ENCODE assay signal across 13 cellular contexts in genomic region chr20:62583424-62583920, GRCh38. TPM values are rescaled to one million over a fixed set of nuclear protein-coding genes. Genes with fewer than 3 reads are reported as not detected.
DNase-seq lines count a peak whose midpoint lies in the region; ATAC-seq and TF ChIP-seq lines count a peak whose summit lies in the region.
"Had no signal": no experiment of that assay in that cellular context is flagged by ENCODE, and none has a peak within 500 bp of the region (broad histone marks: within the 10 kb centered on the region; RNA-seq: fewer than 3 reads in every experiment).

No MANE protein-coding gene starts in this region.

- DNase-seq in right cardiac atrium (peak in 2 of 3 donors; percentile 50 to 54), left ventricle myocardium inferior (no peak), chondrocyte (ENCODE audit: low spot score) (no peak), left colon (no peak), HUDEP-2 (lab: John Stamatoyannopoulos, UW; ENCODE audit: unreplicated experiment in 76 of 76) (no peak), DMS53 treated with DMSO at 0.1 percent for 48 hours (lab: John Stamatoyannopoulos, UW; ENCODE audit: unreplicated experiment) (no peak)
- no peak for DNase-seq in activated CD8-positive, alpha-beta memory T cell treated with anti-CD3 and anti-CD28 coated beads, Interleukin-2, amount 10 ng/mL, durations not matched to agents 7 days and 5 days
- DNase-seq: activated CD4-positive, alpha-beta T cell treated with anti-CD3 and anti-CD28 coated beads, Interleukin-2, amount 10 ng/mL, durations not matched to agents 7 days and 5 days; activated effector memory CD4-positive, alpha-beta T cell treated with Interleukin-2 at 50 U/mL for 16 hours; DND-41 had no signal

- H3K9me3 Mint-ChIP-seq in chondrocyte (ENCODE audit: low read depth): no peaks in the 10 kb centered on the region
- no peaks in the 10 kb centered on the region for H3K9me3 Mint-ChIP-seq in activated CD8-positive, alpha-beta memory T cell treated with anti-CD3 and anti-CD28 coated beads, Interleukin-2, amount 10 ng/mL, durations not matched to agents 7 days and 5 days (ENCODE audit: low read depth)
- H3K9me3 Mint-ChIP-seq: activated CD4-positive, alpha-beta T cell treated with anti-CD3 and anti-CD28 coated beads, Interleukin-2, amount 10 ng/mL, durations not matched to agents 7 days and 5 days; natural killer cell treated with Interleukin-12 subunit alpha and Interleukin-12 subunit beta and Interleukin-15 and Interleukin-18, amount 100 ng/mL, for 72 hours had no signal

- H3K27me3 ChIP-seq in right cardiac atrium (ENCODE audit: control insufficient read depth, insufficient read depth) (no peaks in the 10 kb centered on the region), left ventricle myocardium inferior (ENCODE audit: low read depth) (peaks cover 84% of the 10 kb centered on the region)

- intact Hi-C loops in right cardiac atrium (cut with DNase I): no loop called here
- intact Hi-C loops in left ventricle myocardium inferior (cut with micrococcal nuclease): no loop called here
- intact Hi-C loops in left colon (cut with DNase I, micrococcal nuclease): no loop called here

- H3K36me3 Mint-ChIP-seq in chondrocyte (ENCODE audit: low read depth): no peaks in the 10 kb centered on the region
- no peaks in the 10 kb centered on the region for H3K36me3 Mint-ChIP-seq in activated CD8-positive, alpha-beta memory T cell treated with anti-CD3 and anti-CD28 coated beads, Interleukin-2, amount 10 ng/mL, durations not matched to agents 7 days and 5 days
- H3K36me3 Mint-ChIP-seq: natural killer cell treated with Interleukin-12 subunit alpha and Interleukin-12 subunit beta and Interleukin-15 and Interleukin-18, amount 100 ng/mL, for 72 hours had no signal

- ATAC-seq in right cardiac atrium (no peak), left colon (peak; percentile 31), GM19035 (IDR thresholded peaks at IDR 0.05; ENCODE audit: unreplicated experiment) (no peak)
- no peak for ATAC-seq in activated CD8-positive, alpha-beta memory T cell treated with anti-CD3 and anti-CD28 coated beads, Interleukin-2, amount 10 ng/mL, durations not matched to agents 7 days and 5 days
- ATAC-seq: natural killer cell treated with Interleukin-12 subunit alpha and Interleukin-12 subunit beta and Interleukin-15 and Interleukin-18, amount 100 ng/mL, for 72 hours had no signal

- CTCF ChIA-PET in activated CD8-positive, alpha-beta memory T cell treated with anti-CD3 and anti-CD28 coated beads, Interleukin-2, amount 10 ng/mL, durations not matched to agents 7 days and 5 days (lab: Charles Lee): no interaction called here

- H3K4me1 Mint-ChIP-seq in chondrocyte (ENCODE audit: low read depth): no peaks in the 10 kb centered on the region
- H3K4me1 Mint-ChIP-seq in activated CD8-positive, alpha-beta memory T cell treated with anti-CD3 and anti-CD28 coated beads, Interleukin-2, amount 10 ng/mL, durations not matched to agents 7 days and 5 days: peaks cover 2% of the 10 kb centered on the region
- H3K4me1 Mint-ChIP-seq: activated CD4-positive, alpha-beta T cell treated with anti-CD3 and anti-CD28 coated beads, Interleukin-2, amount 10 ng/mL, durations not matched to agents 7 days and 5 days had no signal

- no peaks in the 10 kb centered on the region for H3K36me3 ChIP-seq in left ventricle myocardium inferior

- H3K4me1 ChIP-seq in right cardiac atrium (ENCODE audit: control insufficient read depth, insufficient read depth, low read length) (no peaks in the 10 kb centered on the region), left ventricle myocardium inferior (peaks cover 15% of the 10 kb centered on the region)

- H3K27ac ChIP-seq in right cardiac atrium (ENCODE audit: low read length) (no peak overlapping the region), left ventricle myocardium inferior (replicated peaks) (no peak overlapping the region)
- H3K27ac ChIP-seq: epithelial cell of prostate had no signal

- H3K4me3 ChIP-seq in right cardiac atrium (ENCODE audit: low read length): no peak overlapping the region
- no peak overlapping the region for H3K4me3 ChIP-seq in left ventricle myocardium inferior

- WGBS in right cardiac atrium: 39% methylated on average over 12 of the region's 12 CpGs

- no peak overlapping the region for H3K4me3 Mint-ChIP-seq in chondrocyte (ENCODE audit: unreplicated experiment)
- H3K4me3 Mint-ChIP-seq in activated CD8-positive, alpha-beta memory T cell treated with anti-CD3 and anti-CD28 coated beads, Interleukin-2, amount 10 ng/mL, durations not matched to agents 7 days and 5 days: no peak overlapping the region
- H3K4me3 Mint-ChIP-seq: activated CD4-positive, alpha-beta T cell treated with anti-CD3 and anti-CD28 coated beads, Interleukin-2, amount 10 ng/mL, durations not matched to agents 7 days and 5 days; natural killer cell treated with Interleukin-12 subunit alpha and Interleukin-12 subunit beta and Interleukin-15 and Interleukin-18, amount 100 ng/mL, for 72 hours had no signal

- no peak overlapping the region for H3K27ac Mint-ChIP-seq in chondrocyte (ENCODE audit: unreplicated experiment)
- no peak overlapping the region for H3K27ac Mint-ChIP-seq in activated CD8-positive, alpha-beta memory T cell treated with anti-CD3 and anti-CD28 coated beads, Interleukin-2, amount 10 ng/mL, durations not matched to agents 7 days and 5 days
- H3K27ac Mint-ChIP-seq: activated CD4-positive, alpha-beta T cell treated with anti-CD3 and anti-CD28 coated beads, Interleukin-2, amount 10 ng/mL, durations not matched to agents 7 days and 5 days; natural killer cell treated with Interleukin-12 subunit alpha and Interleukin-12 subunit beta and Interleukin-15 and Interleukin-18, amount 100 ng/mL, for 72 hours had no signal

- H3K9me3 ChIP-seq in right cardiac atrium (ENCODE audit: control insufficient read depth, low read length) (no peaks in the 10 kb centered on the region), left ventricle myocardium inferior (replicated peaks) (no peaks in the 10 kb centered on the region)

- peaks cover 58% of the 10 kb centered on the region for H3K27me3 Mint-ChIP-seq in chondrocyte (ENCODE audit: low read depth)
- H3K27me3 Mint-ChIP-seq in activated CD8-positive, alpha-beta memory T cell treated with anti-CD3 and anti-CD28 coated beads, Interleukin-2, amount 10 ng/mL, durations not matched to agents 7 days and 5 days: peaks cover 45% of the 10 kb centered on the region

- TF ChIP-seq CTCF in left ventricle myocardium inferior (IDR thresholded peaks at IDR 0.05; ENCODE audit: borderline replicate concordance) (no peak), chondrocyte (IDR thresholded peaks at IDR 0.05) (peak; percentile 50)

RNA-seq across cellular contexts. Expression of gene SLCO4A1, which starts 58.8 kb away (rescaled TPM):
- total RNA-seq in right cardiac atrium (1 to 10 TPM; 4.1 to 8.4 (median 5.3) TPM), left ventricle myocardium inferior (12.7 TPM), chondrocyte (not detected in 3 replicates), left colon (10 to 100 TPM; 15.0 to 22.2 TPM)
- 15.5 TPM for polyA plus RNA-seq in right cardiac atrium
- total RNA-seq in activated CD8-positive, alpha-beta memory T cell treated with anti-CD3 and anti-CD28 coated beads, Interleukin-2, amount 10 ng/mL, durations not matched to agents 7 days and 5 days: 10 to 100 TPM; 74.7 to 79.2 TPM

Comparison
In these comparisons a context has a peak if more than half of its experiments do, and no peak if none do; other contexts are left out.
1. DNase-seq: peak in right cardiac atrium (2 of 3); none in left ventricle myocardium inferior (single experiment), chondrocyte (single experiment), left colon (0 of 2), HUDEP-2 (0 of 76), DMS53 treated with DMSO at 0.1 percent for 48 hours (single experiment) and activated CD8-positive, alpha-beta memory T cell treated with anti-CD3 and anti-CD28 coated beads, Interleukin-2, amount 10 ng/mL, durations not matched to agents 7 days and 5 days (single experiment).